ENCODE assay signal across 12 cellular contexts in genomic region chr11:127919206-127920000, GRCh38.
DNase-seq lines count a peak whose midpoint lies in the region; ATAC-seq and TF ChIP-seq lines count a peak whose summit lies in the region.
"Had no signal": no experiment of that assay in that cellular context is flagged by ENCODE, and none has a peak within 500 bp of the region (broad histone marks: within the 10 kb centered on the region; RNA-seq: fewer than 3 reads in every experiment).

No MANE protein-coding gene starts in this region.

- H3K9me3 Mint-ChIP-seq in natural killer cell = peaks cover 4 to 9% of the 10 kb centered on the region in 2 donors

- H3K4me1 Mint-ChIP-seq in natural killer cell = no peaks in the 10 kb centered on the region
- H3K4me1 Mint-ChIP-seq: brain; stimulated activated naive B cell treated with anti-CD40 and anti-IgM and Interleukin-4, amounts not matched to agents 10 μg/mL and 1 μg/mL and 100 μg/mL, for 72 hours had no signal

- H3K27ac Mint-ChIP-seq in natural killer cell = no peak overlapping the region
- H3K27ac Mint-ChIP-seq: stimulated activated naive B cell treated with anti-CD40 and anti-IgM and Interleukin-4, amounts not matched to agents 10 μg/mL and 1 μg/mL and 100 μg/mL, for 72 hours had no signal

- H3K27me3 Mint-ChIP-seq in natural killer cell (ENCODE audit: low read depth in 2 of 2) = peaks cover 23 to 38% of the 10 kb centered on the region in 2 donors

- ATAC-seq in HG03280 (IDR thresholded peaks at IDR 0.05; ENCODE audit: unreplicated experiment) (no peak), HG02852 (IDR thresholded peaks at IDR 0.05; ENCODE audit: unreplicated experiment) (no peak), natural killer cell (no peak)
- ATAC-seq: gastrocnemius medialis; left ventricle myocardium superior; stimulated activated naive B cell treated with anti-CD40 and anti-IgM and Interleukin-4, amounts not matched to agents 10 μg/mL and 1 μg/mL and 100 μg/mL, for 72 hours had no signal

- in situ Hi-C loops in KBM-7 (cut with MboI; ENCODE audit: low pct_unique_long_range_greater_than_20kb, low sequenced_read_pairs) = no loop called here

- DNase-seq in AG10803 (ENCODE audit: low read depth) = peak; percentile 80
- DNase-seq in GM04504 (ENCODE audit: low read depth) = peak; percentile 75
- DNase-seq in amniotic epithelial cell (ENCODE audit: low read depth) = peak; percentile 37
- DNase-seq in hepatic stellate cell (ENCODE audit: low spot score) = peak; percentile 10
- DNase-seq in KBM-7 = no peak
- DNase-seq in natural killer cell = no peak
- DNase-seq: gastrocnemius medialis; left ventricle myocardium superior; stimulated activated naive B cell treated with anti-CD40 and anti-IgM and Interleukin-4, amounts not matched to agents 10 μg/mL and 1 μg/mL and 100 μg/mL, for 72 hours had no signal

- no peak for TF ChIP-seq CTCF in AG10803 (conservative IDR thresholded peaks at IDR 0.05; ENCODE audit: low read length)
- TF ChIP-seq CTCF in natural killer cell (IDR thresholded peaks at IDR 0.05) = no peak

- no peak overlapping the region for H3K4me3 ChIP-seq in AG10803 (ENCODE audit: low read length)
- H3K4me3 ChIP-seq: gastrocnemius medialis had no signal

- intact Hi-C loops in natural killer cell (cut with micrococcal nuclease) = no loop called here

- no peak overlapping the region for H3K4me3 Mint-ChIP-seq in natural killer cell
- H3K4me3 Mint-ChIP-seq: brain; stimulated activated naive B cell treated with anti-CD40 and anti-IgM and Interleukin-4, amounts not matched to agents 10 μg/mL and 1 μg/mL and 100 μg/mL, for 72 hours had no signal

- peaks cover 26% of the 10 kb centered on the region for H3K36me3 Mint-ChIP-seq in natural killer cell
- H3K36me3 Mint-ChIP-seq: brain; stimulated activated naive B cell treated with anti-CD40 and anti-IgM and Interleukin-4, amounts not matched to agents 10 μg/mL and 1 μg/mL and 100 μg/mL, for 72 hours had no signal

Comparison
In these comparisons a context has a peak if more than half of its experiments do, and no peak if none do; other contexts are left out.
1. DNase-seq: peak in AG10803 (single experiment), GM04504 (single experiment), amniotic epithelial cell (single experiment) and hepatic stellate cell (single experiment); none in KBM-7 (single experiment) and natural killer cell (single experiment).